Comparison of ENCODE assay signal across 2 cellular contexts in genomic region chr6:130908188-130908587, GRCh38.
TF ChIP-seq lines count a peak whose summit lies in the region.

No MANE protein-coding gene starts in this region.

TF ChIP-seq in A549, 52 proteins besides CTCF, POLR2A, EP300 and RAD21 (continued from another document):
- TF ChIP-seq USF2 (IDR thresholded peaks at IDR 0.05) (no peak), SMC3 (IDR thresholded peaks at IDR 0.05) (no peak), ATOH8 (CRISPR knock-in tag; IDR thresholded peaks at IDR 0.05; ENCODE audit: low read depth) (no peak), PBX3 (IDR thresholded peaks at IDR 0.05) (no peak), ZFP36 (IDR thresholded peaks at IDR 0.05; ENCODE audit: borderline replicate concordance, partially characterized antibody) (no peak), SREBF2 (IDR thresholded peaks at IDR 0.05) (no peak), HOXB13 (CRISPR knock-in tag; IDR thresholded peaks at IDR 0.05; ENCODE audit: low read depth) (no peak), BCL3 (IDR thresholded peaks at IDR 0.05) (no peak), TFCP2L1 (CRISPR knock-in tag; IDR thresholded peaks at IDR 0.05) (no peak), HOXA7 (CRISPR knock-in tag; IDR thresholded peaks at IDR 0.05) (no peak), EHMT2 (IDR thresholded peaks at IDR 0.05; ENCODE audit: low read depth) (no peak), HEYL (CRISPR knock-in tag; IDR thresholded peaks at IDR 0.05) (no peak)
- TF ChIP-seq, protein P1, sequence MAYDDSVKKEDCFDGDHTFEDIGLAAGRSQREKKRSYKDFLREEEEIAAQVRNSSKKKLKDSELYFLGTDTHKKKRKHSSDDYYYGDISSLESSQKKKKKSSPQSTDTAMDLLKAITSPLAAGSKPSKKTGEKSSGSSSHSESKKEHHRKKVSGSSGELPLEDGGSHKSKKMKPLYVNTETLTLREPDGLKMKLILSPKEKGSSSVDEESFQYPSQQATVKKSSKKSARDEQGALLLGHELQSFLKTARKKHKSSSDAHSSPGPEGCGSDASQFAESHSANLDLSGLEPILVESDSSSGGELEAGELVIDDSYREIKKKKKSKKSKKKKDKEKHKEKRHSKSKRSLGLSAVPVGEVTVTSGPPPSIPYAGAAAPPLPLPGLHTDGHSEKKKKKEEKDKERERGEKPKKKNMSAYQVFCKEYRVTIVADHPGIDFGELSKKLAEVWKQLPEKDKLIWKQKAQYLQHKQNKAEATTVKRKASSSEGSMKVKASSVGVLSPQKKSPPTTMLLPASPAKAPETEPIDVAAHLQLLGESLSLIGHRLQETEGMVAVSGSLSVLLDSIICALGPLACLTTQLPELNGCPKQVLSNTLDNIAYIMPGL (CRISPR knock-in tag; IDR thresholded peaks at IDR 0.05; ENCODE audit: borderline replicate concordance): no peak
- TF ChIP-seq, protein P2, sequence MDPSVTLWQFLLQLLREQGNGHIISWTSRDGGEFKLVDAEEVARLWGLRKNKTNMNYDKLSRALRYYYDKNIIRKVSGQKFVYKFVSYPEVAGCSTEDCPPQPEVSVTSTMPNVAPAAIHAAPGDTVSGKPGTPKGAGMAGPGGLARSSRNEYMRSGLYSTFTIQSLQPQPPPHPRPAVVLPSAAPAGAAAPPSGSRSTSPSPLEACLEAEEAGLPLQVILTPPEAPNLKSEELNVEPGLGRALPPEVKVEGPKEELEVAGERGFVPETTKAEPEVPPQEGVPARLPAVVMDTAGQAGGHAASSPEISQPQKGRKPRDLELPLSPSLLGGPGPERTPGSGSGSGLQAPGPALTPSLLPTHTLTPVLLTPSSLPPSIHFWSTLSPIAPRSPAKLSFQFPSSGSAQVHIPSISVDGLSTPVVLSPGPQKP (IDR thresholded peaks at IDR 0.05; ENCODE audit: low read depth, low read length): no peak
TF ChIP-seq in A549: peak in this region for 0.

TF ChIP-seq in IMR-90, 13 proteins besides CTCF, POLR2A, EP300 and RAD21 (continued from another document):
- TF ChIP-seq RCOR1 (IDR thresholded peaks at IDR 0.05; ENCODE audit: insufficient replicate concordance, low read length): no peak
- TF ChIP-seq MAZ (IDR thresholded peaks at IDR 0.05; ENCODE audit: borderline replicate concordance, low read depth, low read length): no peak
- no peak for TF ChIP-seq NFE2L2 (IDR thresholded peaks at IDR 0.05; ENCODE audit: low read depth, low read length)
- no peak for TF ChIP-seq BHLHE40 (IDR thresholded peaks at IDR 0.05; ENCODE audit: low read depth, low read length)
- TF ChIP-seq MAFK (IDR thresholded peaks at IDR 0.05; ENCODE audit: low read depth, low read length): no peak
- TF ChIP-seq CEBPB (IDR thresholded peaks at IDR 0.05; ENCODE audit: low read depth, low read length): no peak
- no peak for TF ChIP-seq USF2 (IDR thresholded peaks at IDR 0.05; ENCODE audit: low read depth, low read length)
- no peak for TF ChIP-seq RFX5 (IDR thresholded peaks at IDR 0.05; ENCODE audit: low read depth, low read length)
- no peak for TF ChIP-seq SMC3 (IDR thresholded peaks at IDR 0.05; ENCODE audit: low read depth, low read length)
- TF ChIP-seq, protein P2 (IDR thresholded peaks at IDR 0.05; ENCODE audit: borderline replicate concordance, low read depth, low read length): no peak
- no peak for TF ChIP-seq CHD1 (IDR thresholded peaks at IDR 0.05; ENCODE audit: low read depth, low read length)
- TF ChIP-seq FOS (IDR thresholded peaks at IDR 0.05; ENCODE audit: low read depth, low read length): no peak
